8 cellular contexts compared by ENCODE assay signal in genomic region chr17:57577751-57578607, GRCh38.
DNase-seq lines count a peak whose midpoint lies in the region; ATAC-seq and TF ChIP-seq lines count a peak whose summit lies in the region.

No MANE protein-coding gene starts in this region.

- peak overlapping the region; percentile 57 for H3K27ac Mint-ChIP-seq in stimulated activated memory B cell treated with anti-CD40 and anti-IgM and Interleukin-4, amounts not matched to agents 10 μg/mL and 1 μg/mL and 100 μg/mL, for 72 hours

- H3K4me1 Mint-ChIP-seq in stimulated activated memory B cell treated with anti-CD40 and anti-IgM and Interleukin-4, amounts not matched to agents 10 μg/mL and 1 μg/mL and 100 μg/mL, for 72 hours: peaks cover 33% of the 10 kb centered on the region

- H3K27me3 Mint-ChIP-seq in stimulated activated memory B cell treated with anti-CD40 and anti-IgM and Interleukin-4, amounts not matched to agents 10 μg/mL and 1 μg/mL and 100 μg/mL, for 72 hours: no peaks in the 10 kb centered on the region

- H3K9me3 Mint-ChIP-seq in stimulated activated memory B cell treated with anti-CD40 and anti-IgM and Interleukin-4, amounts not matched to agents 10 μg/mL and 1 μg/mL and 100 μg/mL, for 72 hours: no peaks in the 10 kb centered on the region

- in situ Hi-C loops in GM13976 (cut with MboI; ENCODE audit: low sequenced_read_pairs, unreplicated experiment): no loop called here

- peaks cover 22% of the 10 kb centered on the region for H3K4me1 ChIP-seq in right cardiac atrium (ENCODE audit: control insufficient read depth, insufficient read depth, low read length)

- DNase-seq in DMS79 treated with DMSO at 0.1 percent for 48 hours (lab: John Stamatoyannopoulos, UW): peak; percentile 72
- no peak for DNase-seq in DMS79 (lab: John Stamatoyannopoulos, UW)
- peak; percentile 79 for DNase-seq in SKM-1 (lab: John Stamatoyannopoulos, UW; ENCODE audit: unreplicated experiment)
- peak in 2 of 3 donors; percentile 56 to 82 for DNase-seq in right cardiac atrium
- DNase-seq in RPMI8226: no peak
- no peak for DNase-seq in GM13976 (ENCODE audit: low spot score)

- no peak for TF ChIP-seq CTCF in GM13976 (IDR thresholded peaks at IDR 0.05; ENCODE audit: borderline replicate concordance, control extremely low read depth, extremely low read depth, insufficient read depth, missing control alignments)

- H3K27ac ChIP-seq in right cardiac atrium (ENCODE audit: low read length): peak overlapping the region; percentile 55

- intact Hi-C loops in right cardiac atrium (cut with DNase I): no loop called here

- peak overlapping the region; percentile 31 for H3K4me3 ChIP-seq in right cardiac atrium (ENCODE audit: low read length)

- ATAC-seq in right cardiac atrium (peak; percentile 82 to 85), HG02678 (IDR thresholded peaks at IDR 0.05; ENCODE audit: unreplicated experiment) (no peak)
- no peak for ATAC-seq in stimulated activated memory B cell treated with anti-CD40 and anti-IgM and Interleukin-4, amounts not matched to agents 10 μg/mL and 1 μg/mL and 100 μg/mL, for 72 hours

- peaks cover 5% of the 10 kb centered on the region for H3K36me3 Mint-ChIP-seq in stimulated activated memory B cell treated with anti-CD40 and anti-IgM and Interleukin-4, amounts not matched to agents 10 μg/mL and 1 μg/mL and 100 μg/mL, for 72 hours

- no peaks in the 10 kb centered on the region for H3K9me3 ChIP-seq in right cardiac atrium (ENCODE audit: control insufficient read depth, low read length)

- WGBS in right cardiac atrium: 48% methylated on average over 17 of the region's 17 CpGs

- no peaks in the 10 kb centered on the region for H3K27me3 ChIP-seq in right cardiac atrium (ENCODE audit: control insufficient read depth, insufficient read depth)

- no peak overlapping the region for H3K4me3 Mint-ChIP-seq in stimulated activated memory B cell treated with anti-CD40 and anti-IgM and Interleukin-4, amounts not matched to agents 10 μg/mL and 1 μg/mL and 100 μg/mL, for 72 hours

Comparison
In these comparisons a context has a peak if more than half of its experiments do, and no peak if none do; other contexts are left out.
1. DNase-seq: peak in DMS79 treated with DMSO at 0.1 percent for 48 hours (single experiment), SKM-1 (single experiment) and right cardiac atrium (2 of 3); none in DMS79 (single experiment), RPMI8226 (single experiment) and GM13976 (single experiment).
2. ATAC-seq: peak in right cardiac atrium (2 of 2); none in stimulated activated memory B cell treated with anti-CD40 and anti-IgM and Interleukin-4, amounts not matched to agents 10 μg/mL and 1 μg/mL and 100 μg/mL, for 72 hours (single experiment) and HG02678 (single experiment).